In genomic region chr1:64578270-64578973, GRCh38 we compare ENCODE assay signal across 17 cellular contexts.
DNase-seq lines count a peak whose midpoint lies in the region; ATAC-seq, FAIRE-seq and TF ChIP-seq lines count a peak whose summit lies in the region.
"Had no signal": no experiment of that assay in that cellular context is flagged by ENCODE, and none has a peak within 500 bp of the region (broad histone marks: within the 10 kb centered on the region; RNA-seq: fewer than 3 reads in every experiment).

No MANE protein-coding gene starts in this region.

- no peak overlapping the region for H4K91ac ChIP-seq in IMR-90 (ENCODE audit: insufficient read depth, low read depth, low read length)

- no peak overlapping the region for H3K4ac ChIP-seq in IMR-90 (ENCODE audit: low read depth, low read length)

- no peak overlapping the region for H3K9ac ChIP-seq in HepG2 (ENCODE audit: insufficient read depth, low read depth, low read length)
- no peak overlapping the region for H3K9ac ChIP-seq in IMR-90 (ENCODE audit: low read depth, low read length)
- H3K9ac ChIP-seq: BLaER1 had no signal

- no peak overlapping the region for H3K18ac ChIP-seq in IMR-90 (ENCODE audit: low read depth, low read length)

- no peak for FAIRE-seq in HepG2 (lab: Jason Lieb, UNC)
- FAIRE-seq: GM12892, GM19239, HTR-8/SVneo, K562 had no signal

- no peaks in the 10 kb centered on the region for H3K4me1 ChIP-seq in HepG2 (ENCODE audit: insufficient read depth, low read length)
- no peaks in the 10 kb centered on the region for H3K4me1 ChIP-seq in right lobe of liver
- no peaks in the 10 kb centered on the region for H3K4me1 ChIP-seq in IMR-90 (ENCODE audit: control insufficient read depth, insufficient read depth, low read length)
- no peaks in the 10 kb centered on the region for H3K4me1 ChIP-seq in right cardiac atrium (ENCODE audit: control insufficient read depth, insufficient read depth, low read length)
- H3K4me1 ChIP-seq: Caco-2 had no signal

- H2AFZ ChIP-seq in HepG2 (ENCODE audit: low read length) (no peak overlapping the region), IMR-90 (replicated peaks; ENCODE audit: low read length, poor library complexity) (no peak overlapping the region)

- dilution Hi-C loops in IMR-90 (cut with HindIII; ENCODE audit: low sequenced_read_pairs, unreplicated experiment) = no loop called here

- TF ChIP-seq RAD21 in HepG2 (CRISPR knock-in tag; IDR thresholded peaks at IDR 0.05) (no peak), IMR-90 (IDR thresholded peaks at IDR 0.05; ENCODE audit: low read length) (no peak)

- TF ChIP-seq POLR2A in HepG2 (IDR thresholded peaks at IDR 0.05; ENCODE audit: insufficient read depth in 1 of 2, low read depth in 2 of 2, low read length in 2 of 2) = no peak
- TF ChIP-seq POLR2A in right lobe of liver (IDR thresholded peaks at IDR 0.05) = no peak
- TF ChIP-seq POLR2A in IMR-90 (IDR thresholded peaks at IDR 0.05; ENCODE audit: low read depth, low read length) = no peak

- no peaks in the 10 kb centered on the region for H4K20me1 ChIP-seq in HepG2 (ENCODE audit: insufficient read depth, low read length)
- no peaks in the 10 kb centered on the region for H4K20me1 ChIP-seq in IMR-90 (ENCODE audit: insufficient read depth, low read length)
- H4K20me1 ChIP-seq: BLaER1 had no signal

- BruUV-seq in HepG2 (replicated peaks; lab: Mats Ljungman, UMichigan) = no TSS peak
- no TSS peak for BruUV-seq in IMR-90 (replicated peaks; lab: Mats Ljungman, UMichigan)

- no peak overlapping the region for H2BK20ac ChIP-seq in IMR-90 (ENCODE audit: low read depth, low read length)

- no peak overlapping the region for H2AK5ac ChIP-seq in IMR-90 (ENCODE audit: low read depth, low read length)

- H3K9me3 ChIP-seq in HepG2 (ENCODE audit: low read length) (no peaks in the 10 kb centered on the region), right lobe of liver (no peaks in the 10 kb centered on the region), IMR-90 (ENCODE audit: control insufficient read depth, insufficient read depth, low read length) (no peaks in the 10 kb centered on the region), right cardiac atrium (ENCODE audit: control insufficient read depth, low read length) (no peaks in the 10 kb centered on the region)
- H3K9me3 ChIP-seq: BLaER1, Caco-2 had no signal

- H3K36me3 ChIP-seq in HepG2 (replicated peaks in 1 of 2; ENCODE audit: control insufficient read depth in 1 of 2, insufficient read depth in 2 of 2, low read length in 2 of 2) = no peaks in the 10 kb centered on the region
- no peaks in the 10 kb centered on the region for H3K36me3 ChIP-seq in right lobe of liver
- H3K36me3 ChIP-seq in IMR-90 (ENCODE audit: control insufficient read depth, insufficient read depth, low read length) = no peaks in the 10 kb centered on the region

- WGBS in HepG2 (ENCODE audit: low lambda C conversion rate) = no CpG with 5 or more reads among the region's 3 CpGs
- WGBS in right lobe of liver (ENCODE audit: insufficient coverage, low coverage, low lambda C conversion rate, missing lambda C conversion rate) = 61% methylated on average over 2 of the region's 3 CpGs
- no CpG with 5 or more reads among the region's 3 CpGs for WGBS in IMR-90 (ENCODE audit: extremely low coverage in 2 of 2, insufficient read length in 1 of 2), 2 experiments
- 82% methylated on average over 3 of the region's 3 CpGs for WGBS in right cardiac atrium

- no peak overlapping the region for H3K14ac ChIP-seq in IMR-90 (replicated peaks; ENCODE audit: low read depth, low read length)

- no peaks in the 10 kb centered on the region for H3K27me3 ChIP-seq in HepG2 (ENCODE audit: control insufficient read depth in 1 of 2, insufficient read depth in 2 of 2, low read length in 2 of 2)
- H3K27me3 ChIP-seq in right lobe of liver = no peaks in the 10 kb centered on the region
- no peaks in the 10 kb centered on the region for H3K27me3 ChIP-seq in IMR-90 (ENCODE audit: control insufficient read depth, insufficient read depth, low read length)
- H3K27me3 ChIP-seq in right cardiac atrium (ENCODE audit: control insufficient read depth, insufficient read depth) = no peaks in the 10 kb centered on the region
- H3K27me3 ChIP-seq: BLaER1 had no signal

- POLR2A ChIA-PET in HepG2 (lab: Yijun Ruan, JAX) = no interaction called here
- POLR2A ChIA-PET in IMR-90 (lab: Charles Lee; ENCODE audit: unreplicated experiment) = no interaction called here

- no peak overlapping the region for H2AK9ac ChIP-seq in IMR-90 (replicated peaks; ENCODE audit: low read depth, low read length, poor library complexity)

- ATAC-seq in HepG2 = no peak
- ATAC-seq in right lobe of liver = no peak
- ATAC-seq in IMR-90 (ENCODE audit: low read depth) = no peak
- peak in 1 of 2 donors; percentile 73 for ATAC-seq in right cardiac atrium
- no peak for ATAC-seq in GM18907 (IDR thresholded peaks at IDR 0.05; ENCODE audit: unreplicated experiment)
- ATAC-seq: K562 had no signal

- H2BK15ac ChIP-seq in IMR-90 (ENCODE audit: low read depth, low read length) = no peak overlapping the region

- H3K4me3 ChIP-seq in HepG2 (replicated peaks in 1 of 3; ENCODE audit: insufficient read depth in 1 of 3, low read depth in 2 of 3, low read length in 3 of 3) (no peak overlapping the region), right lobe of liver (no peak overlapping the region), IMR-90 (ENCODE audit: insufficient read depth, low read depth, low read length) (no peak overlapping the region), right cardiac atrium (ENCODE audit: low read length) (no peak overlapping the region)
- H3K4me3 ChIP-seq: BLaER1, K562 had no signal

- H3K56ac ChIP-seq in IMR-90 (ENCODE audit: extremely low read depth, insufficient read depth, low read length) = no peak overlapping the region

- H3K4me2 ChIP-seq in HepG2 (ENCODE audit: low read depth, low read length) (no peak overlapping the region), IMR-90 (ENCODE audit: low read depth, low read length) (no peak overlapping the region)
- H3K4me2 ChIP-seq: BLaER1 had no signal

- in situ Hi-C loops in HepG2 (cut with HindIII; ENCODE audit: extremely low pct_ligation_motif_present, low pct_unique_long_range_greater_than_20kb) = no loop called here
- in situ Hi-C loops in IMR-90 (cut with MboI; ENCODE audit: low sequenced_read_pairs) = no loop called here

- DNase-seq in HepG2 (ENCODE audit: low spot score) (no peak), right lobe of liver (no peak), IMR-90 (no peak), right cardiac atrium (peak; percentile 47 to 85 (median 69)), hippocampal formation (lab: John Stamatoyannopoulos, UW) (no peak), NCI-H1048 (lab: John Stamatoyannopoulos, UW) (no peak)
- DNase-seq: AML-193; Caco-2; CD8-positive, alpha-beta memory T cell; DND-41; GDM1 had no signal

- no peaks in the 10 kb centered on the region for H3K79me2 ChIP-seq in HepG2 (ENCODE audit: insufficient read depth, low read length)

- CTCF ChIA-PET in HepG2 (lab: Yijun Ruan, JAX; ENCODE audit: low intra/inter-chr PET ratio, low total read pairs) = no interaction called here
- CTCF ChIA-PET in IMR-90 (lab: Yijun Ruan, JAX) = no interaction called here

- H3K23ac ChIP-seq in IMR-90 (ENCODE audit: low read depth, low read length) = no peak overlapping the region

- H2BK120ac ChIP-seq in IMR-90 (ENCODE audit: low read depth, low read length) = no peak overlapping the region

- TF ChIP-seq EP300 in HepG2 (IDR thresholded peaks at IDR 0.05; ENCODE audit: low read depth in 2 of 2, low read length in 2 of 2) (no peak), HepG2 (CRISPR knock-in tag; IDR thresholded peaks at IDR 0.05; ENCODE audit: borderline replicate concordance) (no peak)

- TF ChIP-seq CTCF in HepG2 (CRISPR knock-in tag; IDR thresholded peaks at IDR 0.05) = no peak
- TF ChIP-seq CTCF in right lobe of liver (IDR thresholded peaks at IDR 0.05) = no peak
- no peak for TF ChIP-seq CTCF in IMR-90 (conservative IDR thresholded peaks at IDR 0.05; ENCODE audit: low read depth, low read length)

- H3K9me1 ChIP-seq in IMR-90 (ENCODE audit: insufficient read depth, low read length) = no peaks in the 10 kb centered on the region

- no peaks in the 10 kb centered on the region for H3K79me1 ChIP-seq in IMR-90 (ENCODE audit: low read depth in 1 of 2, low read length in 2 of 2)

- no peak overlapping the region for H2BK5ac ChIP-seq in IMR-90 (ENCODE audit: low read depth, low read length, poor library complexity, severe bottlenecking)

- H4K8ac ChIP-seq in IMR-90 (ENCODE audit: low read depth in 2 of 2, low read length in 2 of 2) = no peak overlapping the region

- no peak overlapping the region for H3K27ac ChIP-seq in HepG2 (ENCODE audit: extremely low read length, insufficient read depth, low read length)
- no peak overlapping the region for H3K27ac ChIP-seq in right lobe of liver
- H3K27ac ChIP-seq in IMR-90 (ENCODE audit: insufficient read depth, low read length) = no peak overlapping the region
- no peak overlapping the region for H3K27ac ChIP-seq in right cardiac atrium (ENCODE audit: low read length)
- H3K27ac ChIP-seq: BLaER1 had no signal

- H4K5ac ChIP-seq in IMR-90 (ENCODE audit: low read depth, low read length) = no peak overlapping the region

- intact Hi-C loops in HepG2 (cut with micrococcal nuclease; ENCODE audit: unreplicated experiment) (no loop called here), right lobe of liver (cut with DNase I) (no loop called here), IMR-90 (cut with micrococcal nuclease) (no loop called here), right cardiac atrium (cut with DNase I) (no loop called here)

TF ChIP-seq in HepG2, 621 proteins besides CTCF, POLR2A, EP300 and RAD21:
- TF ChIP-seq MAFF (IDR thresholded peaks at IDR 0.05; ENCODE audit: low read depth, low read length) (0 out of 2 replicates have a peak, but pooled peaks have one; percentile 40), MAFK (conservative IDR thresholded peaks at IDR 0.05 in 1 of 2, IDR thresholded peaks at IDR 0.05 in 1 of 2; ENCODE audit: low read length in 2 of 2) (peak; percentile 49 to 63; a peak in 3 of 4 replicates), ZSCAN20 (CRISPR knock-in tag; IDR thresholded peaks at IDR 0.05; ENCODE audit: borderline replicate concordance) (no peak), SMARCC2 (IDR thresholded peaks at IDR 0.05) (no peak)

TF ChIP-seq in IMR-90, 13 proteins besides CTCF, POLR2A, EP300 and RAD21:
- TF ChIP-seq MXI1 (IDR thresholded peaks at IDR 0.05; ENCODE audit: borderline replicate concordance, low read depth, low read length) = no peak
- peak; percentile 16; the same call in 1 of the 2 replicates for TF ChIP-seq MAFK (IDR thresholded peaks at IDR 0.05; ENCODE audit: low read depth, low read length)
- no peak for TF ChIP-seq MAZ (IDR thresholded peaks at IDR 0.05; ENCODE audit: borderline replicate concordance, low read depth, low read length)

Comparison
In these comparisons a context has a peak if more than half of its experiments do, and no peak if none do; other contexts are left out.
1. DNase-seq: peak in right cardiac atrium (3 of 3); none in HepG2 (single experiment), right lobe of liver (0 of 3), IMR-90 (single experiment), hippocampal formation (0 of 2) and NCI-H1048 (single experiment).